Comparison of ENCODE assay signal across 8 cellular contexts in the genomic region with DNA sequence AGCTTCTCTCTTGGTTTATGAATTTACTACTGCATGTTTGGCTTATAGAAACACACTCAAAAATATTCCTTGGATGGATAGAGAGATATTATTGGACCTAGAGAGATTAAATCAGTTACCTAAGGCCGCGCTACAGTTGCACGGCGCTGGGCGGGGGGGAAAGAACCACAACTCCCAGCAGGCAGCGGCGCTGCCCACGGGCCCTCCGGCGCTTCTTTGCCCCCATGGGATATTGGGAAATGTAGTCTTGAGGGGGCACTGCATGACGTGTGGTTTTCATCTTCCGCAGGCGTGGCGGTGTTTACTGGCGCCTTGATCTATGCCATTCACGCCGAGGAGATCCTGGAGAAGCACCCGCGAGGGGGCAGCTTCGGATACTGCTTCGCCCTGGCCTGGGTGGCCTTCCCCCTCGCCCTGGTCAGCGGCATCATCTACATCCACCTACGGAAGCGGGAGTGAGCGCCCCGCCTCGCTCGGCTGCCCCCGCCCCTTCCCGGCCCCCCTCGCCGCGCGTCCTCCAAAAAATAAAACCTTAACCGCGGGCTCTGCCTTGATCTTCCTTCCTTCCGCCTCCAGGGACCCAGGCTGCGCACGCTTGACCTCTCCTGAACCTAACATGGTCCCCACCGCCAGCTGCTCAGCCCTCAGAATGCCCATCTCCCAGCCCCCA. TPM values are rescaled to one million over a fixed set of nuclear protein-coding genes. Genes with fewer than 3 reads are reported as not detected.
DNase-seq lines count a peak whose midpoint lies in the region; ATAC-seq and TF ChIP-seq lines count a peak whose summit lies in the region.

No MANE protein-coding gene starts in this region.

- H3K79me1 ChIP-seq in trophoblast cell (ENCODE audit: low read length), result peaks cover 19% of the 10 kb centered on the region

- no peak for TF ChIP-seq CTCF in GM13977 (IDR thresholded peaks at IDR 0.05; ENCODE audit: extremely low read depth, insufficient read depth, missing control alignments)
- TF ChIP-seq CTCF in RWPE1 (conservative IDR thresholded peaks at IDR 0.05; ENCODE audit: low read depth), result no peak
- peak in 1 of 5 experiments; percentile 20 for TF ChIP-seq CTCF in transverse colon (IDR thresholded peaks at IDR 0.05)

- no peak for TF ChIP-seq EP300 in transverse colon (IDR thresholded peaks at IDR 0.05; ENCODE audit: low read depth)

- peak overlapping the region; percentile 54 for H3K9ac ChIP-seq in trophoblast cell (ENCODE audit: low read length)

- peak overlapping the region; percentile 67 for H2AK5ac ChIP-seq in trophoblast cell (ENCODE audit: low read length)

- peak overlapping the region; percentile 65 for H3K4me3 ChIP-seq in Jurkat, Clone E6-1 (ENCODE audit: low read length)
- H3K4me3 ChIP-seq in trophoblast cell (ENCODE audit: low read depth, low read length) (peak overlapping the region; percentile 72), transverse colon (peak overlapping the region; percentile 12 to 51 (median 34))

- H4K8ac ChIP-seq in trophoblast cell (ENCODE audit: low read depth, low read length), result peak overlapping the region; percentile 82

- H3K23ac ChIP-seq in trophoblast cell (ENCODE audit: low read length), result no peak overlapping the region

- peak overlapping the region; percentile 25 for H3K18ac ChIP-seq in trophoblast cell (ENCODE audit: low read length)

- no peaks in the 10 kb centered on the region for H3K36me3 ChIP-seq in trophoblast cell (ENCODE audit: control insufficient read depth in 1 of 2, insufficient read depth in 2 of 2, low read length in 2 of 2)
- no peaks in the 10 kb centered on the region for H3K36me3 ChIP-seq in transverse colon

- intact Hi-C loops in Right ventricle myocardium superior (cut with DNase I) (no loop called here), transverse colon (cut with DNase I; ENCODE audit: low total_unique reads) (no loop called here)

- H2BK5ac ChIP-seq in trophoblast cell (ENCODE audit: low read depth, low read length, poor library complexity), result peak overlapping the region; percentile 61

- peak overlapping the region; percentile 97 for H3K27ac ChIP-seq in RWPE1
- H3K27ac ChIP-seq in trophoblast cell (ENCODE audit: low read depth, low read length), result peak overlapping the region; percentile 44
- H3K27ac ChIP-seq in transverse colon, result peak overlapping the region; percentile 84 to 92 (median 90)

- H3K27me3 ChIP-seq in trophoblast cell (ENCODE audit: insufficient read depth, low read length) (no peaks in the 10 kb centered on the region), transverse colon (no peaks in the 10 kb centered on the region)

- peak overlapping the region; percentile 94 for H4K91ac ChIP-seq in trophoblast cell (ENCODE audit: low read depth, low read length)

- H2AFZ ChIP-seq in trophoblast cell (ENCODE audit: insufficient read depth, low read length, poor library complexity), result peak overlapping the region; percentile 57

- peak overlapping the region; percentile 56 for H2BK12ac ChIP-seq in trophoblast cell (ENCODE audit: low read length)

- TF ChIP-seq POLR2A in transverse colon (IDR thresholded peaks at IDR 0.05), result peak; percentile 68

- peaks cover 4% of the 10 kb centered on the region for H3K9me3 ChIP-seq in trophoblast cell (ENCODE audit: insufficient read depth, low read depth, low read length)
- H3K9me3 ChIP-seq in transverse colon, result no peaks in the 10 kb centered on the region

- in situ Hi-C loops in GM13977 (cut with MboI; ENCODE audit: low pct_unique_long_range_greater_than_20kb, low sequenced_read_pairs, unreplicated experiment) (no loop called here), transverse colon (cut with MboI; ENCODE audit: low pct_ligation_motif_present in 1 of 4, low pct_unique_long_range_greater_than_20kb in 1 of 4, low sequenced_read_pairs in 3 of 4) (no loop called here)

- H3K14ac ChIP-seq in trophoblast cell (ENCODE audit: low read length), result peak overlapping the region; percentile 88

- peak overlapping the region; percentile 37 for H2BK120ac ChIP-seq in trophoblast cell (ENCODE audit: insufficient read depth, low read length, poor library complexity)

- POLR2A ChIA-PET in RWPE1 (lab: Yijun Ruan, JAX; ENCODE audit: low non-redundant PET), result no interaction called here

- DNase-seq in GM13977 (ENCODE audit: low spot score) (peak; percentile 75), RWPE1 (ENCODE audit: low spot score) (no peak), activated gamma-delta T cell (lab: John Stamatoyannopoulos, UW) (peak; percentile 61), Right ventricle myocardium superior (peak; percentile 83), trophoblast cell (peak; percentile 72 to 88), transverse colon (peak; percentile 89), mesenteric fat pad (ENCODE audit: low spot score) (no peak)
- DNase-seq in Jurkat, Clone E6-1 (ENCODE audit: low read depth, low spot score), result peak; percentile 94

- H3K4ac ChIP-seq in trophoblast cell (ENCODE audit: low read depth, low read length), result peak overlapping the region; percentile 74

- CTCF ChIA-PET in RWPE1 (lab: Yijun Ruan, JAX), result interaction anchor here (0.7 kb wide), 1 partner anchor 10 kb away, joined by 3 read pairs; no protein-coding TSS in a partner anchor

- WGBS in trophoblast cell (ENCODE audit: extremely low coverage, insufficient coverage, insufficient read length), result no CpG with 5 or more reads among the region's 41 CpGs
- WGBS in transverse colon (ENCODE audit: low coverage in 1 of 2), 2 donors, result 24% methylated on average over 34 of the region's 41 CpGs; no CpG with 5 or more reads in 1 of the 2 donors

- H3K4me1 ChIP-seq in trophoblast cell (ENCODE audit: control insufficient read depth in 1 of 2, insufficient read depth in 2 of 2, low read length in 2 of 2) (peaks cover 22 to 29% of the 10 kb centered on the region in 2 experiments), transverse colon (peaks cover 25 to 70% (median 58%) of the 10 kb centered on the region in 4 donors)

- H3K4me2 ChIP-seq in trophoblast cell (ENCODE audit: low read length), result peak overlapping the region; percentile 76

- peak; percentile 59 for ATAC-seq in Right ventricle myocardium superior (ENCODE audit: poor library complexity)

- peaks cover 3% of the 10 kb centered on the region for H3K79me2 ChIP-seq in trophoblast cell (ENCODE audit: control insufficient read depth, insufficient read depth, low read length, poor library complexity)

- H4K12ac ChIP-seq in trophoblast cell (ENCODE audit: low read depth, low read length), result peak overlapping the region; percentile 92

RNA-seq across cellular contexts. Expression of gene EMP3, which starts 4.8 kb away (rescaled TPM):
- 318 TPM for polyA plus RNA-seq in Jurkat, Clone E6-1 (2012; ENCODE audit: insufficient read depth, insufficient read length)
- total RNA-seq in Right ventricle myocardium superior (41.8 TPM), transverse colon (10 to 100 TPM in 3 of 4 donors, 1 to 10 TPM in 1; 5.2 to 14.3 (median 12.0) TPM), mesenteric fat pad (91.4 TPM)
- polyA plus RNA-seq in trophoblast cell (2013), result 21.1 and 22.2 TPM in 2 replicates

RNA-seq across cellular contexts. Expression of gene TMEM143, which starts 33.6 kb away (rescaled TPM):
- 23.6 TPM for polyA plus RNA-seq in Jurkat, Clone E6-1 (2012; ENCODE audit: insufficient read depth, insufficient read length)
- total RNA-seq in Right ventricle myocardium superior, result 105 TPM
- polyA plus RNA-seq in trophoblast cell (2013), result 5.9 and 6.5 TPM in 2 replicates
- total RNA-seq in transverse colon, result 10 to 100 TPM in 3 of 4 donors, 1 to 10 TPM in 1; 9.1 to 27.7 (median 15.2) TPM
- total RNA-seq in mesenteric fat pad, result 5.8 TPM

RNA-seq across cellular contexts. Expression of gene SYNGR4, which starts 34.0 kb away (rescaled TPM):
- polyA plus RNA-seq in Jurkat, Clone E6-1 (2012; ENCODE audit: insufficient read depth, insufficient read length), result 1.2 TPM
- not detected for total RNA-seq in Right ventricle myocardium superior
- polyA plus RNA-seq in trophoblast cell (2013), result 0.08 and 0.19 TPM in 2 replicates
- total RNA-seq in transverse colon, result not detected
- not detected for total RNA-seq in mesenteric fat pad

Comparison
In these comparisons a context has a peak if more than half of its experiments do, and no peak if none do; other contexts are left out.
1. DNase-seq: peak in GM13977 (single experiment), Jurkat, Clone E6-1 (single experiment), activated gamma-delta T cell (single experiment), Right ventricle myocardium superior (single experiment), trophoblast cell (2 of 2) and transverse colon (single experiment); none in RWPE1 (single experiment) and mesenteric fat pad (single experiment).
2. H3K27ac ChIP-seq: peak in every context shown above with its lines; median percentile 97 in RWPE1; 90 in transverse colon; 44 in trophoblast cell.
3. Peak in every context shown above with its lines, with median percentiles within 50 percentile points of each other: H3K4me3 ChIP-seq.